15 cellular contexts compared by ENCODE assay signal in genomic region chr7:100456561-100456957, GRCh38. TPM values are rescaled to one million over a fixed set of nuclear protein-coding genes. Genes with fewer than 3 reads are reported as not detected.
"Had no signal": no experiment of that assay in that cellular context is flagged by ENCODE, and none has a peak within 500 bp of the region (broad histone marks: within the 10 kb centered on the region; RNA-seq: fewer than 3 reads in every experiment).

No MANE protein-coding gene starts in this region.

- DNase-seq: activated CD4-positive, alpha-beta T cell treated with anti-CD3 and anti-CD28 coated beads for 48 hours; activated naive CD4-positive, alpha-beta T cell treated with anti-CD3 and anti-CD28 coated beads for 36 hours; colonic mucosa; gastrocnemius medialis; heart right ventricle; kidney glomerular epithelial cell; lower lobe of right lung; retina; T1000 had no signal

- H3K4me1 Mint-ChIP-seq: mesothelial cell of epicardium had no signal

- H3K27ac ChIP-seq: colonic mucosa, gastrocnemius medialis, heart right ventricle, lower lobe of right lung, neutrophil, tibial nerve, VCaP had no signal

- H3K27ac Mint-ChIP-seq: activated naive CD4-positive, alpha-beta T cell treated with anti-CD3 and anti-CD28 coated beads for 36 hours; activated T-helper 17 cell treated with anti-CD3 and anti-CD28 coated beads, Interleukin-2, amount 50 U/mL, for 72 hours; mesothelial cell of epicardium had no signal

- H3K36me3 ChIP-seq: colonic mucosa, gastrocnemius medialis had no signal

- H3K9me3 ChIP-seq: colonic mucosa, gastrocnemius medialis, heart right ventricle, lower lobe of right lung, neutrophil, tibial nerve had no signal

- H3K9me3 Mint-ChIP-seq: activated naive CD4-positive, alpha-beta T cell treated with anti-CD3 and anti-CD28 coated beads for 36 hours; activated T-helper 17 cell treated with anti-CD3 and anti-CD28 coated beads, Interleukin-2, amount 50 U/mL, for 72 hours; mesothelial cell of epicardium had no signal

- ATAC-seq: activated T-helper 17 cell treated with anti-CD3 and anti-CD28 coated beads, Interleukin-2, amount 50 U/mL, for 72 hours; gastrocnemius medialis; lower lobe of right lung had no signal

- H3K27me3 Mint-ChIP-seq: activated T-helper 17 cell treated with anti-CD3 and anti-CD28 coated beads, Interleukin-2, amount 50 U/mL, for 72 hours had no signal

- H3K4me2 ChIP-seq: smooth muscle cell had no signal

- H3K4me1 ChIP-seq: colonic mucosa, gastrocnemius medialis, lower lobe of right lung, tibial nerve had no signal

- H3K27me3 ChIP-seq: colonic mucosa, gastrocnemius medialis, heart right ventricle, neutrophil, tibial nerve had no signal

- H3K4me3 ChIP-seq: colonic mucosa, gastrocnemius medialis, heart right ventricle, lower lobe of right lung, smooth muscle cell, tibial nerve had no signal

- H3K4me3 Mint-ChIP-seq: activated naive CD4-positive, alpha-beta T cell treated with anti-CD3 and anti-CD28 coated beads for 36 hours; activated T-helper 17 cell treated with anti-CD3 and anti-CD28 coated beads, Interleukin-2, amount 50 U/mL, for 72 hours; mesothelial cell of epicardium had no signal

RNA-seq across cellular contexts. Expression of gene SPACDR, which starts 7.5 kb away (rescaled TPM):
- total RNA-seq: smooth muscle cell had no signal
